9 cellular contexts compared by ENCODE assay signal in genomic region chr4:88158038-88158359, GRCh38. TPM values are rescaled to one million over a fixed set of nuclear protein-coding genes. Genes with fewer than 3 reads are reported as not detected.
DNase-seq lines count a peak whose midpoint lies in the region; ATAC-seq and TF ChIP-seq lines count a peak whose summit lies in the region.
"Had no signal": no experiment of that assay in that cellular context is flagged by ENCODE, and none has a peak within 500 bp of the region (broad histone marks: within the 10 kb centered on the region; RNA-seq: fewer than 3 reads in every experiment).

No MANE protein-coding gene starts in this region.

- no peak for DNase-seq in stimulated activated naive CD8-positive, alpha-beta T cell treated with anti-CD3 and anti-CD28 coated beads, Interleukin-15, Interleukin-2, amounts not matched to agents 100 U/mL and 50 U/mL, for 24 hours
- DNase-seq in activated naive CD8-positive, alpha-beta T cell treated with anti-CD3 and anti-CD28 coated beads for 36 hours, result no peak
- DNase-seq in right lobe of liver (no peak), vagina (ENCODE audit: extremely low spot score in 2 of 2) (no peak), NCI-H1436 (lab: John Stamatoyannopoulos, UW) (no peak), NCI-H526 treated with DMSO at 0.1 percent for 48 hours (lab: John Stamatoyannopoulos, UW) (no peak)
- DNase-seq: NCI-H2107 had no signal

- no peaks in the 10 kb centered on the region for H3K36me3 Mint-ChIP-seq in stimulated activated naive CD8-positive, alpha-beta T cell treated with anti-CD3 and anti-CD28 coated beads, Interleukin-15, Interleukin-2, amounts not matched to agents 100 ng/mL and 50 ng/mL, for 24 hours (ENCODE audit: low read depth)
- no peaks in the 10 kb centered on the region for H3K36me3 Mint-ChIP-seq in activated naive CD8-positive, alpha-beta T cell treated with anti-CD3 and anti-CD28 coated beads for 36 hours

- peaks cover 16% of the 10 kb centered on the region for H3K4me1 Mint-ChIP-seq in stimulated activated naive CD8-positive, alpha-beta T cell treated with anti-CD3 and anti-CD28 coated beads, Interleukin-15, Interleukin-2, amounts not matched to agents 100 ng/mL and 50 ng/mL, for 24 hours (ENCODE audit: low read depth)
- H3K4me1 Mint-ChIP-seq in activated naive CD8-positive, alpha-beta T cell treated with anti-CD3 and anti-CD28 coated beads for 36 hours, result peaks cover 15% of the 10 kb centered on the region

- TF ChIP-seq POLR2A in right lobe of liver (IDR thresholded peaks at IDR 0.05) (no peak), vagina (IDR thresholded peaks at IDR 0.05) (no peak)

- H3K9me3 Mint-ChIP-seq in stimulated activated naive CD8-positive, alpha-beta T cell treated with anti-CD3 and anti-CD28 coated beads, Interleukin-15, Interleukin-2, amounts not matched to agents 100 ng/mL and 50 ng/mL, for 24 hours, result no peaks in the 10 kb centered on the region
- peaks cover 2% of the 10 kb centered on the region for H3K9me3 Mint-ChIP-seq in activated naive CD8-positive, alpha-beta T cell treated with anti-CD3 and anti-CD28 coated beads for 36 hours

- TF ChIP-seq CTCF in right lobe of liver (IDR thresholded peaks at IDR 0.05) (no peak), vagina (IDR thresholded peaks at IDR 0.05) (no peak)

- peak overlapping the region; percentile 84 for H3K4me3 Mint-ChIP-seq in stimulated activated naive CD8-positive, alpha-beta T cell treated with anti-CD3 and anti-CD28 coated beads, Interleukin-15, Interleukin-2, amounts not matched to agents 100 ng/mL and 50 ng/mL, for 24 hours
- H3K4me3 Mint-ChIP-seq in activated naive CD8-positive, alpha-beta T cell treated with anti-CD3 and anti-CD28 coated beads for 36 hours, result peak overlapping the region; percentile 69

- no peak overlapping the region for H3K27ac ChIP-seq in right lobe of liver
- no peak overlapping the region for H3K27ac ChIP-seq in vagina

- H3K27me3 Mint-ChIP-seq in stimulated activated naive CD8-positive, alpha-beta T cell treated with anti-CD3 and anti-CD28 coated beads, Interleukin-15, Interleukin-2, amounts not matched to agents 100 ng/mL and 50 ng/mL, for 24 hours, result peaks cover 16% of the 10 kb centered on the region
- H3K27me3 Mint-ChIP-seq in activated naive CD8-positive, alpha-beta T cell treated with anti-CD3 and anti-CD28 coated beads for 36 hours, result peaks cover 32% of the 10 kb centered on the region

- H3K4me1 ChIP-seq in right lobe of liver, result peaks cover 0 to 16% (median 2%) of the 10 kb centered on the region in 4 donors
- H3K4me1 ChIP-seq in vagina, result peaks cover 16% of the 10 kb centered on the region

- H3K36me3 ChIP-seq in right lobe of liver (no peaks in the 10 kb centered on the region), vagina (no peaks in the 10 kb centered on the region)

- H3K4me3 ChIP-seq in right lobe of liver (peak overlapping the region; percentile 73 to 78 (median 73)), vagina (peak overlapping the region; percentile 55 to 63)

- H3K9me3 ChIP-seq in right lobe of liver (no peaks in the 10 kb centered on the region), vagina (no peaks in the 10 kb centered on the region)

- peak overlapping the region; percentile 77 for H3K27ac Mint-ChIP-seq in stimulated activated naive CD8-positive, alpha-beta T cell treated with anti-CD3 and anti-CD28 coated beads, Interleukin-15, Interleukin-2, amounts not matched to agents 100 ng/mL and 50 ng/mL, for 24 hours
- peak overlapping the region; percentile 88 for H3K27ac Mint-ChIP-seq in activated naive CD8-positive, alpha-beta T cell treated with anti-CD3 and anti-CD28 coated beads for 36 hours

- H3K27me3 ChIP-seq in right lobe of liver, result no peaks in the 10 kb centered on the region
- H3K27me3 ChIP-seq in vagina, result no peaks in the 10 kb centered on the region

- intact Hi-C loops in right lobe of liver (cut with DNase I) (no loop called here), vagina (cut with DNase I) (no loop called here)

- 2% methylated on average over 6 of the region's 6 CpGs for WGBS in right lobe of liver (ENCODE audit: insufficient coverage, low coverage, low lambda C conversion rate, missing lambda C conversion rate)

- no peak for ATAC-seq in stimulated activated naive CD8-positive, alpha-beta T cell treated with anti-CD3 and anti-CD28 coated beads, Interleukin-15, Interleukin-2, amounts not matched to agents 100 U/mL and 50 U/mL, for 24 hours
- ATAC-seq in right lobe of liver, result no peak
- no peak for ATAC-seq in HG03097 (IDR thresholded peaks at IDR 0.05; ENCODE audit: low FRiP score, unreplicated experiment)

RNA-seq across cellular contexts. Expression of gene ABCG2, which starts 0.4 kb away (rescaled TPM):
- total RNA-seq in activated naive CD8-positive, alpha-beta T cell treated with anti-CD3 and anti-CD28 coated beads for 36 hours, result under 1 TPM; 0.66 to 0.78 TPM
- 10 to 100 TPM in 2 of 6 experiments, 1 to 10 TPM in 4; 6.4 to 11.4 (median 8.1) TPM for total RNA-seq in right lobe of liver
- 7.4 TPM for total RNA-seq in vagina
